ENCODE assay signal across 15 cellular contexts in the genomic region with DNA sequence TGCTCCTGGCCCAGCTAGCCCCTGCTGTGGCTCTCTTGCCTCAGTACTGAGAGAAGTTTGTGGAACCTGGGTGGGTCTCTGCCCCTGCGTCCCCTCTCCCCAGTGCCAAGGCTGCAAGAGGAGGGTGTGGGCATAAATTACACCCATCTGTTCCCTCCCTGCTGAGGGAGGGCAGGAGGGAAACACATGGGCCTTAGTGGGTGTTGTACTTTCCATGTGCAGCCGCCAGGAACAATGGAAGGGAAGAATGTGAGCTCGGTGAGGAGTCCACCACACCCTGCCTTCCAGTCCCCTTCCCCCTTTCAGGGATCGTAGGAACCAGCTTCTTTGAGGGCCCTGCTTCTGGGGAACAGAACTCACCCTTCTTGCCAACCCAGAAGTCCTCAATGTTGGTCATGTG.
DNase-seq lines count a peak whose midpoint lies in the region; ATAC-seq and FAIRE-seq lines count a peak whose summit lies in the region.
"Had no signal": no experiment of that assay in that cellular context is flagged by ENCODE, and none has a peak within 500 bp of the region (broad histone marks: within the 10 kb centered on the region; RNA-seq: fewer than 3 reads in every experiment).

No MANE protein-coding gene starts in this region.

- H3K23ac ChIP-seq in mesenchymal stem cell (ENCODE audit: low read length in 2 of 2), result no peak overlapping the region

- H2BK5ac ChIP-seq in mesenchymal stem cell (ENCODE audit: low read depth, low read length, poor library complexity, severe bottlenecking), result no peak overlapping the region

- H3K27me3 ChIP-seq in small intestine (ENCODE audit: control insufficient read depth in 2 of 2, insufficient read depth in 2 of 2, low read length in 2 of 2), result no peaks in the 10 kb centered on the region
- peaks cover 0 to 6% of the 10 kb centered on the region in 2 experiments for H3K27me3 ChIP-seq in mesenchymal stem cell (ENCODE audit: control insufficient read depth in 1 of 2, insufficient read depth in 1 of 2, low read length in 2 of 2)
- H3K27me3 ChIP-seq: BLaER1 had no signal

- H3K4me3 Mint-ChIP-seq in stimulated activated naive B cell treated with anti-CD40 and anti-IgM and Interleukin-4, amounts not matched to agents 10 μg/mL and 1 μg/mL and 100 μg/mL, for 72 hours, result no peak overlapping the region
- H3K4me3 Mint-ChIP-seq: CD8-positive, alpha-beta memory T cell had no signal

- H2BK15ac ChIP-seq in mesenchymal stem cell (ENCODE audit: low read depth, poor library complexity, severe bottlenecking), result no peak overlapping the region

- peaks cover 11 to 17% of the 10 kb centered on the region in 2 donors for H3K27me3 Mint-ChIP-seq in stimulated activated naive B cell treated with anti-CD40 and anti-IgM and Interleukin-4, amounts not matched to agents 10 μg/mL and 1 μg/mL and 100 μg/mL, for 72 hours

- H3K14ac ChIP-seq in mesenchymal stem cell (ENCODE audit: low read length in 2 of 2), result no peak overlapping the region

- no peak overlapping the region for H4K91ac ChIP-seq in mesenchymal stem cell (ENCODE audit: low read length)

- no peak overlapping the region for H3K9ac ChIP-seq in mesenchymal stem cell (ENCODE audit: low read length)
- H3K9ac ChIP-seq: BLaER1 had no signal

- H4K8ac ChIP-seq in mesenchymal stem cell (ENCODE audit: low read length), result no peak overlapping the region

- H2AK5ac ChIP-seq in mesenchymal stem cell (ENCODE audit: low read length, severe bottlenecking), result no peak overlapping the region

- no peak overlapping the region for H2BK12ac ChIP-seq in mesenchymal stem cell (ENCODE audit: low read length in 2 of 2)

- no peak overlapping the region for H3K4me2 ChIP-seq in mesenchymal stem cell (ENCODE audit: low read length, poor library complexity, severe bottlenecking)
- H3K4me2 ChIP-seq: BLaER1 had no signal

- intact Hi-C loops in left colon (cut with DNase I, micrococcal nuclease), result no loop called here

- DNase-seq in NCI-H146 (lab: John Stamatoyannopoulos, UW) (peak; percentile 8), NCI-H146 treated with DMSO at 0.1 percent for 48 hours (lab: John Stamatoyannopoulos, UW; ENCODE audit: unreplicated experiment) (no peak), NCI-H69 (lab: John Stamatoyannopoulos, UW) (peak; percentile 92), left colon (no peak), small intestine (no peak), mesenchymal stem cell (no peak), glomerular visceral epithelial cell (ENCODE audit: extremely low spot score) (no peak)
- DNase-seq in stimulated activated naive B cell treated with anti-CD40 and anti-IgM and Interleukin-4, amounts not matched to agents 10 μg/mL and 1 μg/mL and 100 μg/mL, for 72 hours, result no peak
- DNase-seq: 8988T; AML-193; Caco-2; CD8-positive, alpha-beta memory T cell; GOT3 had no signal

- H3K18ac ChIP-seq in mesenchymal stem cell (ENCODE audit: low read depth in 1 of 2, low read length in 2 of 2), result no peak overlapping the region

- no peak for FAIRE-seq in small intestine (lab: Jason Lieb, UNC)

- ATAC-seq in left colon, result peak; percentile 81
- ATAC-seq in stimulated activated naive B cell treated with anti-CD40 and anti-IgM and Interleukin-4, amounts not matched to agents 10 μg/mL and 1 μg/mL and 100 μg/mL, for 72 hours (replicated peaks), result no peak
- ATAC-seq: HCT116 had no signal

- H3K9me3 ChIP-seq in small intestine (ENCODE audit: control insufficient read depth, low read depth), result no peaks in the 10 kb centered on the region
- no peaks in the 10 kb centered on the region for H3K9me3 ChIP-seq in mesenchymal stem cell (ENCODE audit: control insufficient read depth, low read length)
- H3K9me3 ChIP-seq: BLaER1, Caco-2 had no signal

- no peak overlapping the region for H2AFZ ChIP-seq in mesenchymal stem cell (ENCODE audit: low read depth, low read length)

- no peaks in the 10 kb centered on the region for H3K9me3 Mint-ChIP-seq in stimulated activated naive B cell treated with anti-CD40 and anti-IgM and Interleukin-4, amounts not matched to agents 10 μg/mL and 1 μg/mL and 100 μg/mL, for 72 hours

- H3K4ac ChIP-seq in mesenchymal stem cell (ENCODE audit: low read depth in 1 of 2, low read length in 2 of 2), result no peak overlapping the region

- peak overlapping the region; percentile 49 for H3K27ac Mint-ChIP-seq in stimulated activated naive B cell treated with anti-CD40 and anti-IgM and Interleukin-4, amounts not matched to agents 10 μg/mL and 1 μg/mL and 100 μg/mL, for 72 hours
- H3K27ac Mint-ChIP-seq: CD8-positive, alpha-beta memory T cell had no signal

- H3K36me3 ChIP-seq in small intestine (ENCODE audit: control insufficient read depth in 2 of 2, insufficient read depth in 2 of 2, low read length in 2 of 2), result no peaks in the 10 kb centered on the region
- no peaks in the 10 kb centered on the region for H3K36me3 ChIP-seq in mesenchymal stem cell (ENCODE audit: control insufficient read depth in 1 of 2, insufficient read depth in 2 of 2, low read depth in 1 of 2, low read length in 2 of 2)
- H3K36me3 ChIP-seq: BLaER1 had no signal

- H3K4me3 ChIP-seq in small intestine (ENCODE audit: low read depth in 1 of 2, low read length in 2 of 2) (no peak overlapping the region), mesenchymal stem cell (ENCODE audit: insufficient read depth in 1 of 2, low read depth in 1 of 2, low read length in 2 of 2) (no peak overlapping the region)
- H3K4me3 ChIP-seq: BLaER1 had no signal

- no peaks in the 10 kb centered on the region for H3K79me1 ChIP-seq in mesenchymal stem cell (replicated peaks; ENCODE audit: low read length, poor library complexity, severe bottlenecking)

- WGBS in small intestine, 3 donors, result 43 to 62% (median 58%) methylated on average over 4 of the region's 4 CpGs
- WGBS in mesenchymal stem cell, result 100% methylated on average over 1 of the region's 4 CpGs

- no peak overlapping the region for H2BK120ac ChIP-seq in mesenchymal stem cell (ENCODE audit: low read depth, low read length)

- H3K4me1 ChIP-seq in small intestine (ENCODE audit: control insufficient read depth in 2 of 2, insufficient read depth in 1 of 2, low read depth in 1 of 2, low read length in 1 of 2), result no peaks in the 10 kb centered on the region
- no peaks in the 10 kb centered on the region for H3K4me1 ChIP-seq in mesenchymal stem cell (ENCODE audit: control insufficient read depth, insufficient read depth, low read depth, low read length)
- H3K4me1 ChIP-seq: Caco-2 had no signal

- peaks cover 3 to 6% of the 10 kb centered on the region in 2 donors for H3K4me1 Mint-ChIP-seq in stimulated activated naive B cell treated with anti-CD40 and anti-IgM and Interleukin-4, amounts not matched to agents 10 μg/mL and 1 μg/mL and 100 μg/mL, for 72 hours
- H3K4me1 Mint-ChIP-seq: CD8-positive, alpha-beta memory T cell had no signal

- no peaks in the 10 kb centered on the region for H3K36me3 Mint-ChIP-seq in stimulated activated naive B cell treated with anti-CD40 and anti-IgM and Interleukin-4, amounts not matched to agents 10 μg/mL and 1 μg/mL and 100 μg/mL, for 72 hours
- H3K36me3 Mint-ChIP-seq: CD8-positive, alpha-beta memory T cell had no signal

- H3K27ac ChIP-seq in small intestine (ENCODE audit: low read depth in 1 of 2, low read length in 1 of 2), result no peak overlapping the region
- H3K27ac ChIP-seq in mesenchymal stem cell (ENCODE audit: low read length, poor library complexity, severe bottlenecking), result no peak overlapping the region
- H3K27ac ChIP-seq: BLaER1 had no signal

Comparison
In these comparisons a context has a peak if more than half of its experiments do, and no peak if none do; other contexts are left out.
1. DNase-seq: peak in NCI-H146 (single experiment) and NCI-H69 (single experiment); none in NCI-H146 treated with DMSO at 0.1 percent for 48 hours (single experiment), left colon (0 of 2), stimulated activated naive B cell treated with anti-CD40 and anti-IgM and Interleukin-4, amounts not matched to agents 10 μg/mL and 1 μg/mL and 100 μg/mL, for 72 hours (single experiment), small intestine (single experiment), mesenchymal stem cell (single experiment) and glomerular visceral epithelial cell (single experiment).